Comparison of ENCODE assay signal across 9 cellular contexts in the genomic region with DNA sequence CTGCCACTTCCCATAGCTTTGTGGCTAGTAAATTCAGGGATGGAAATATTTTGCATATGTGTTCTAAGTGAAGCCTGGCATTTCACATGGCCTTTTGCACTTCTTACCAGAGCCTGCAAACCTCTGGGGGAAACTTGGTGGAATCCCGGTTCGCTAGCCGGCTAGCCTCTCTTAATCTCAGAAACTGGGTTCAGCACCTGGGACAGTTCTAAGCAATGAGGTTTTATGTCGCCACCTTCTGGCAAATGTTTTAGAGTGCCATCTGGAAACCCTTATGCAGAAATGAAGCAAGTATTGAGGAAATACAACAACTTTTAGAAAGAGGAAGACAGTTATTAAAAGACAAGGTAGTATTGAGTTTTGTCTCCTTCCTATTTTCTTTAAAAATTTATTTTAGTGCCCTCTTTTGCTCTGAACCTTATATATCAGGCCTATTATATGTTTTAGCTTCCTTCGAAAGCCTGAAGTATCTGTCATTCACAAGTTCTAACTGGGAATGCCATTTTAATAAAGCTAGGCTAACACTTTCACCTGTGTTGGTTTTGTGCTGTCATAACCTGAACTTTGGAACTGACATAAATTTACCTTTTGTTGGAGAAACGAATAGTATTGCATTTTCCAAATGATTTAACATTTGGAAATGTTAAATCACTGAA.
DNase-seq lines count a peak whose midpoint lies in the region; ATAC-seq and TF ChIP-seq lines count a peak whose summit lies in the region.
"Had no signal": no experiment of that assay in that cellular context is flagged by ENCODE, and none has a peak within 500 bp of the region (broad histone marks: within the 10 kb centered on the region; RNA-seq: fewer than 3 reads in every experiment).

No MANE protein-coding gene starts in this region.

- no peak overlapping the region for H3K4me3 Mint-ChIP-seq in effector memory CD8-positive, alpha-beta T cell
- H3K4me3 Mint-ChIP-seq: activated naive CD8-positive, alpha-beta T cell had no signal

- DNase-seq in DMS53 treated with DMSO at 0.1 percent for 48 hours (lab: John Stamatoyannopoulos, UW; ENCODE audit: unreplicated experiment) = peak; percentile 80
- DNase-seq in NCI-H526 (lab: John Stamatoyannopoulos, UW) = peak; percentile 2 to 49
- DNase-seq in astrocyte of the cerebellum (ENCODE audit: low read depth) = peak; percentile 56
- peak; percentile 76 for DNase-seq in islet precursor cell
- DNase-seq in effector memory CD8-positive, alpha-beta T cell = no peak

- TF ChIP-seq CTCF in astrocyte of the cerebellum (IDR thresholded peaks at IDR 0.05; ENCODE audit: low read depth, low read length, missing control alignments) = peak; percentile 73

- peaks cover 5 to 41% of the 10 kb centered on the region in 2 donors for H3K27me3 Mint-ChIP-seq in effector memory CD8-positive, alpha-beta T cell

- H3K4me3 ChIP-seq in astrocyte of the cerebellum (ENCODE audit: low read depth, low read length) = no peak overlapping the region

- peaks cover 14 to 25% of the 10 kb centered on the region in 2 donors for H3K9me3 Mint-ChIP-seq in effector memory CD8-positive, alpha-beta T cell

- H3K4me1 Mint-ChIP-seq in effector memory CD8-positive, alpha-beta T cell (ENCODE audit: low read depth in 2 of 2) = peaks cover 0 to 3% of the 10 kb centered on the region in 2 donors

- H3K27ac Mint-ChIP-seq in effector memory CD8-positive, alpha-beta T cell = no peak overlapping the region
- H3K27ac Mint-ChIP-seq: activated naive CD8-positive, alpha-beta T cell had no signal

- H3K36me3 Mint-ChIP-seq in effector memory CD8-positive, alpha-beta T cell (ENCODE audit: insufficient read depth) = no peaks in the 10 kb centered on the region
- H3K36me3 Mint-ChIP-seq: activated naive CD8-positive, alpha-beta T cell had no signal

- ATAC-seq in GM19035 (IDR thresholded peaks at IDR 0.05; ENCODE audit: unreplicated experiment) (peak; percentile 82), HG03354 (IDR thresholded peaks at IDR 0.05; ENCODE audit: poor library complexity, severe bottlenecking, unreplicated experiment) (peak; percentile 88), HG03457 (IDR thresholded peaks at IDR 0.05; ENCODE audit: unreplicated experiment) (no peak)
- no peak for ATAC-seq in effector memory CD8-positive, alpha-beta T cell (replicated peaks)

- in situ Hi-C loops in astrocyte of the cerebellum (cut with HindIII; ENCODE audit: low sequenced_read_pairs) = no loop called here

Comparison
In these comparisons a context has a peak if more than half of its experiments do, and no peak if none do; other contexts are left out.
1. DNase-seq: peak in DMS53 treated with DMSO at 0.1 percent for 48 hours (single experiment), NCI-H526 (2 of 2), astrocyte of the cerebellum (single experiment) and islet precursor cell (single experiment); none in effector memory CD8-positive, alpha-beta T cell (0 of 3).
2. ATAC-seq: peak in GM19035 (single experiment) and HG03354 (single experiment); none in effector memory CD8-positive, alpha-beta T cell (single experiment) and HG03457 (single experiment).